20 cellular contexts compared by ENCODE assay signal in genomic region chr17:76474894-76475293, GRCh38. TPM values are rescaled to one million over a fixed set of nuclear protein-coding genes. Genes with fewer than 3 reads are reported as not detected.
DNase-seq lines count a peak whose midpoint lies in the region; ATAC-seq and TF ChIP-seq lines count a peak whose summit lies in the region.
"Had no signal": no experiment of that assay in that cellular context is flagged by ENCODE, and none has a peak within 500 bp of the region (broad histone marks: within the 10 kb centered on the region; RNA-seq: fewer than 3 reads in every experiment).

No MANE protein-coding gene starts in this region.

- no peak for TF ChIP-seq EP300 in tibial nerve (IDR thresholded peaks at IDR 0.05)

- H3K4me1 Mint-ChIP-seq in IgD-negative memory B cell = peaks cover 10 to 16% (median 10%) of the 10 kb centered on the region in 3 donors
- peaks cover 27% of the 10 kb centered on the region for H3K4me1 Mint-ChIP-seq in memory B cell
- peaks cover 42% of the 10 kb centered on the region for H3K4me1 Mint-ChIP-seq in stimulated activated memory B cell treated with anti-CD40 and anti-IgM and Interleukin-4, amounts not matched to agents 10 μg/mL and 1 μg/mL and 100 μg/mL, for 72 hours
- H3K4me1 Mint-ChIP-seq: H9 had no signal

- no peaks in the 10 kb centered on the region for H3K9me3 ChIP-seq in tibial nerve
- H3K9me3 ChIP-seq: A549 had no signal

- no peaks in the 10 kb centered on the region for H3K4me1 ChIP-seq in tibial nerve
- H3K4me1 ChIP-seq: A549 had no signal

- H3K4me3 Mint-ChIP-seq in IgD-negative memory B cell (peak overlapping the region in 1 of 4 donors; percentile 50), memory B cell (no peak overlapping the region)
- H3K4me3 Mint-ChIP-seq in stimulated activated memory B cell treated with anti-CD40 and anti-IgM and Interleukin-4, amounts not matched to agents 10 μg/mL and 1 μg/mL and 100 μg/mL, for 72 hours = no peak overlapping the region
- H3K4me3 Mint-ChIP-seq: CD14-positive monocyte; CD8-positive, alpha-beta T cell; H9 had no signal

- peaks cover 6% of the 10 kb centered on the region for H3K36me3 Mint-ChIP-seq in IgD-negative memory B cell
- H3K36me3 Mint-ChIP-seq in memory B cell = peaks cover 35% of the 10 kb centered on the region
- peaks cover 71% of the 10 kb centered on the region for H3K36me3 Mint-ChIP-seq in stimulated activated memory B cell treated with anti-CD40 and anti-IgM and Interleukin-4, amounts not matched to agents 10 μg/mL and 1 μg/mL and 100 μg/mL, for 72 hours

- peaks cover 0 to 96% (median 15%) of the 10 kb centered on the region in 3 donors for H3K36me3 ChIP-seq in tibial nerve

- intact Hi-C loops in dorsolateral prefrontal cortex (cut with DNase I) = no loop called here

- H3K27ac Mint-ChIP-seq in IgD-negative memory B cell (peak overlapping the region in 2 of 3 donors; percentile 46 to 91), memory B cell (peak overlapping the region; percentile 66)
- H3K27ac Mint-ChIP-seq in stimulated activated memory B cell treated with anti-CD40 and anti-IgM and Interleukin-4, amounts not matched to agents 10 μg/mL and 1 μg/mL and 100 μg/mL, for 72 hours = peak overlapping the region; percentile 64
- H3K27ac Mint-ChIP-seq: CD8-positive, alpha-beta T cell; H9 had no signal

- DNase-seq in memory B cell (ENCODE audit: low spot score in 2 of 2) (no peak), tibial nerve (ENCODE audit: low spot score in 2 of 2) (no peak), GM19238 (ENCODE audit: insufficient read length, low spot score) (no peak), dorsolateral prefrontal cortex (no peak), GF-D8 (lab: John Stamatoyannopoulos, UW) (no peak)
- DNase-seq: CD8-positive, alpha-beta T cell; COR-L47; DND-41; GDM1; GOT3; H9 had no signal

- H3K9me3 Mint-ChIP-seq in IgD-negative memory B cell (no peaks in the 10 kb centered on the region), memory B cell (no peaks in the 10 kb centered on the region)
- H3K9me3 Mint-ChIP-seq in stimulated activated memory B cell treated with anti-CD40 and anti-IgM and Interleukin-4, amounts not matched to agents 10 μg/mL and 1 μg/mL and 100 μg/mL, for 72 hours = no peaks in the 10 kb centered on the region
- H3K9me3 Mint-ChIP-seq: CD14-positive monocyte; CD8-positive, alpha-beta T cell; H9 had no signal

- peak; percentile 10 for TF ChIP-seq POLR2A in GM19099 (IDR thresholded peaks at IDR 0.05; ENCODE audit: extremely low read depth, insufficient read length, low read depth)
- no peak for TF ChIP-seq POLR2A in tibial nerve (IDR thresholded peaks at IDR 0.05)

- H3K27me3 Mint-ChIP-seq in IgD-negative memory B cell = no peaks in the 10 kb centered on the region
- H3K27me3 Mint-ChIP-seq in memory B cell = no peaks in the 10 kb centered on the region
- H3K27me3 Mint-ChIP-seq in stimulated activated memory B cell treated with anti-CD40 and anti-IgM and Interleukin-4, amounts not matched to agents 10 μg/mL and 1 μg/mL and 100 μg/mL, for 72 hours = no peaks in the 10 kb centered on the region

- WGBS in tibial nerve, 2 donors = 89 to 94% methylated on average over 15 of the region's 15 CpGs

- no peak for ATAC-seq in memory B cell (ENCODE audit: low read depth)
- no peak for ATAC-seq in stimulated activated memory B cell treated with anti-CD40 and anti-IgM and Interleukin-4, amounts not matched to agents 10 μg/mL and 1 μg/mL and 100 μg/mL, for 72 hours
- ATAC-seq: A549; CD8-positive, alpha-beta T cell; K562 had no signal

- TF ChIP-seq CTCF in tibial nerve (IDR thresholded peaks at IDR 0.05) (no peak), dorsolateral prefrontal cortex (IDR thresholded peaks at IDR 0.05 in 54 of 56, conservative IDR thresholded peaks at IDR 0.05 in 2 of 56; ENCODE audit: low read depth in 1 of 56, partially characterized antibody in 56 of 56) (no peak)

- H3K4me3 ChIP-seq in tibial nerve = no peak overlapping the region
- H3K4me3 ChIP-seq in dorsolateral prefrontal cortex = no peak overlapping the region
- H3K4me3 ChIP-seq: A549, K562 had no signal

- H3K27me3 ChIP-seq in tibial nerve (no peaks in the 10 kb centered on the region), dorsolateral prefrontal cortex (no peaks in the 10 kb centered on the region)

- no peak overlapping the region for H3K27ac ChIP-seq in tibial nerve
- H3K27ac ChIP-seq in dorsolateral prefrontal cortex = peak overlapping the region in 1 of 59 donors; percentile 46
- H3K27ac ChIP-seq: A549 had no signal

RNA-seq across cellular contexts. Expression of gene AANAT, which starts 7.5 kb away (rescaled TPM):
- 1.1 TPM for polyA plus RNA-seq in IgD-negative memory B cell
- total RNA-seq in tibial nerve = not detected
- total RNA-seq in dorsolateral prefrontal cortex = 1 to 10 TPM in 8 of 120 experiments, under 1 TPM in 34, not detected in 78; 0.22 to 2.0 (median 0.62) TPM
- total RNA-seq: CD8-positive, alpha-beta T cell; HT-29; K562 had no signal
- polyA plus RNA-seq: AG04450, BJ, CD14-positive monocyte, K562 had no signal

RNA-seq across cellular contexts. Expression of gene UBE2O, which starts 21.9 kb away (rescaled TPM):
- 13.8 TPM for polyA plus RNA-seq in IgD-negative memory B cell
- 10 to 100 TPM; 16.0 to 38.7 (median 20.7) TPM for total RNA-seq in tibial nerve
- total RNA-seq in dorsolateral prefrontal cortex = 100 to 1,000 TPM in 15 of 120 experiments, 10 to 100 TPM in 105; 42.7 to 122 (median 85.2) TPM

RNA-seq across cellular contexts. Expression of gene RHBDF2, which starts 26.3 kb away (rescaled TPM):
- polyA plus RNA-seq in IgD-negative memory B cell = 160 TPM
- total RNA-seq in tibial nerve = 10 to 100 TPM; 33.1 to 99.0 (median 73.5) TPM
- 10 to 100 TPM in 119 of 120 experiments, 1 to 10 TPM in 1; 7.0 to 64.1 (median 28.9) TPM for total RNA-seq in dorsolateral prefrontal cortex
